20 cellular contexts compared by ENCODE assay signal in genomic region chr12:95980437-95980836, GRCh38. TPM values are rescaled to one million over a fixed set of nuclear protein-coding genes. Genes with fewer than 3 reads are reported as not detected.
DNase-seq lines count a peak whose midpoint lies in the region; ATAC-seq and TF ChIP-seq lines count a peak whose summit lies in the region.
"Had no signal": no experiment of that assay in that cellular context is flagged by ENCODE, and none has a peak within 500 bp of the region (broad histone marks: within the 10 kb centered on the region; RNA-seq: fewer than 3 reads in every experiment).

No MANE protein-coding gene starts in this region.

- no peak overlapping the region for H3K27ac Mint-ChIP-seq in activated CD8-positive, alpha-beta memory T cell treated with anti-CD3 and anti-CD28 coated beads, Interleukin-2, amount 10 ng/mL, durations not matched to agents 7 days and 5 days
- no peak overlapping the region for H3K27ac Mint-ChIP-seq in type B pancreatic cell
- H3K27ac Mint-ChIP-seq: B cell; CD4-positive, alpha-beta T cell; CD8-positive, alpha-beta T cell had no signal

- H3K27ac ChIP-seq in HEK293 (ENCODE audit: extremely low read depth, low read depth, low read length) (no peak overlapping the region), esophagus muscularis mucosa (replicated peaks in 1 of 4) (no peak overlapping the region)
- H3K27ac ChIP-seq: 22Rv1; A549; BLaER1 treated with 17β-estradiol and CSF1 and Interleukin-3, amounts not matched to agents 10 nM and 100 nM; C4-2B had no signal

- no peaks in the 10 kb centered on the region for H3K36me3 Mint-ChIP-seq in activated CD8-positive, alpha-beta memory T cell treated with anti-CD3 and anti-CD28 coated beads, Interleukin-2, amount 10 ng/mL, durations not matched to agents 7 days and 5 days
- H3K36me3 Mint-ChIP-seq in type B pancreatic cell, result no peaks in the 10 kb centered on the region
- H3K36me3 Mint-ChIP-seq: CD8-positive, alpha-beta T cell had no signal

- intact Hi-C loops in esophagus muscularis mucosa (cut with DNase I), result no loop called here

- peak; percentile 12 for DNase-seq in activated CD8-positive, alpha-beta memory T cell treated with anti-CD3 and anti-CD28 coated beads, Interleukin-2, amount 10 ng/mL, durations not matched to agents 7 days and 5 days
- DNase-seq in activated CD8-positive, alpha-beta memory T cell treated with anti-CD3 and anti-CD28 coated beads, Interleukin-2, amount 50 U/mL, for 4 hours, result no peak
- DNase-seq in esophagus muscularis mucosa (ENCODE audit: extremely low spot score) (peak; percentile 57), type B pancreatic cell (ENCODE audit: extremely low spot score, unreplicated experiment) (peak; percentile 34), islet precursor cell (no peak)
- no peak for DNase-seq in activated CD4-positive, alpha-beta T cell treated with anti-CD3 and anti-CD28 coated beads, Interleukin-2, amount 50 U/mL, for 48 hours
- DNase-seq: AML-193; Caco-2; Calu3; CD4-positive, alpha-beta T cell; CD8-positive, alpha-beta T cell; DMS79 treated with DMSO at 0.1 percent for 48 hours; GF-D8 had no signal

- WGBS in esophagus muscularis mucosa, result 89% methylated on average over 5 of the region's 5 CpGs

- no peak for TF ChIP-seq POLR2A in esophagus muscularis mucosa (IDR thresholded peaks at IDR 0.05; ENCODE audit: low read depth)

- POLR2A ChIA-PET in HEK293 (lab: Yijun Ruan, JAX), result no interaction called here

- H3K4me3 Mint-ChIP-seq in activated CD8-positive, alpha-beta memory T cell treated with anti-CD3 and anti-CD28 coated beads, Interleukin-2, amount 10 ng/mL, durations not matched to agents 7 days and 5 days, result no peak overlapping the region
- no peak overlapping the region for H3K4me3 Mint-ChIP-seq in type B pancreatic cell
- H3K4me3 Mint-ChIP-seq: B cell; CD4-positive, alpha-beta T cell; CD8-positive, alpha-beta T cell had no signal

- H3K4me1 Mint-ChIP-seq in activated CD8-positive, alpha-beta memory T cell treated with anti-CD3 and anti-CD28 coated beads, Interleukin-2, amount 10 ng/mL, durations not matched to agents 7 days and 5 days, result no peaks in the 10 kb centered on the region
- no peaks in the 10 kb centered on the region for H3K4me1 Mint-ChIP-seq in type B pancreatic cell (ENCODE audit: unreplicated experiment)
- H3K4me1 Mint-ChIP-seq: B cell had no signal

- H3K27me3 ChIP-seq in esophagus muscularis mucosa, result no peaks in the 10 kb centered on the region
- H3K27me3 ChIP-seq: BLaER1 treated with 17β-estradiol and CSF1 and Interleukin-3, amounts not matched to agents 10 nM and 100 nM had no signal

- no peak for ATAC-seq in activated CD8-positive, alpha-beta memory T cell treated with anti-CD3 and anti-CD28 coated beads, Interleukin-2, amount 10 ng/mL, durations not matched to agents 7 days and 5 days
- ATAC-seq: A549; CD8-positive, alpha-beta T cell had no signal

- H3K36me3 ChIP-seq in HEK293 (ENCODE audit: control insufficient read depth in 2 of 2, insufficient read depth in 1 of 2, low read length in 2 of 2) (no peaks in the 10 kb centered on the region), esophagus muscularis mucosa (no peaks in the 10 kb centered on the region)

- no peaks in the 10 kb centered on the region for H3K4me1 ChIP-seq in HEK293 (ENCODE audit: control insufficient read depth, insufficient read depth, low read length)
- H3K4me1 ChIP-seq in esophagus muscularis mucosa, result no peaks in the 10 kb centered on the region
- H3K4me1 ChIP-seq: A549; BLaER1 treated with 17β-estradiol and CSF1 and Interleukin-3, amounts not matched to agents 10 nM and 100 nM had no signal

- no peaks in the 10 kb centered on the region for H3K9me3 Mint-ChIP-seq in activated CD8-positive, alpha-beta memory T cell treated with anti-CD3 and anti-CD28 coated beads, Interleukin-2, amount 10 ng/mL, durations not matched to agents 7 days and 5 days (ENCODE audit: low read depth)
- no peaks in the 10 kb centered on the region for H3K9me3 Mint-ChIP-seq in type B pancreatic cell
- H3K9me3 Mint-ChIP-seq: CD4-positive, alpha-beta T cell; CD8-positive, alpha-beta T cell had no signal

- H3K9me3 ChIP-seq in HEK293 (ENCODE audit: control insufficient read depth, insufficient read depth, low read depth, low read length) (no peaks in the 10 kb centered on the region), esophagus muscularis mucosa (no peaks in the 10 kb centered on the region)
- H3K9me3 ChIP-seq: A549; BLaER1 treated with 17β-estradiol and CSF1 and Interleukin-3, amounts not matched to agents 10 nM and 100 nM; Caco-2 had no signal

- CTCF ChIA-PET in activated CD8-positive, alpha-beta memory T cell treated with anti-CD3 and anti-CD28 coated beads, Interleukin-2, amount 10 ng/mL, durations not matched to agents 7 days and 5 days (lab: Charles Lee), result no interaction called here
- CTCF ChIA-PET in HEK293 (lab: Yijun Ruan, JAX), result interaction anchor here (1.0 to 2.1 kb wide), 2 partner anchors 18 to 62 kb away, joined by 4 to 9 read pairs; no protein-coding TSS in a partner anchor

- H3K4me3 ChIP-seq in HEK293 (ENCODE audit: low read depth, low read length) (no peak overlapping the region), esophagus muscularis mucosa (no peak overlapping the region)
- H3K4me3 ChIP-seq: A549; BLaER1 treated with 17β-estradiol and CSF1 and Interleukin-3, amounts not matched to agents 10 nM and 100 nM had no signal

- no peak for TF ChIP-seq EP300 in esophagus muscularis mucosa (IDR thresholded peaks at IDR 0.05)

- no peaks in the 10 kb centered on the region for H3K27me3 Mint-ChIP-seq in activated CD8-positive, alpha-beta memory T cell treated with anti-CD3 and anti-CD28 coated beads, Interleukin-2, amount 10 ng/mL, durations not matched to agents 7 days and 5 days
- H3K27me3 Mint-ChIP-seq in type B pancreatic cell, result no peaks in the 10 kb centered on the region
- H3K27me3 Mint-ChIP-seq: B cell; CD4-positive, alpha-beta T cell had no signal

- no peak for TF ChIP-seq CTCF in HEK293 (tag by site-specific recombination; IDR thresholded peaks at IDR 0.05)
- TF ChIP-seq CTCF in esophagus muscularis mucosa (IDR thresholded peaks at IDR 0.05), result no peak
- TF ChIP-seq CTCF in type B pancreatic cell (conservative IDR thresholded peaks at IDR 0.05), result no peak

TF ChIP-seq in HEK293, 187 proteins besides CTCF, POLR2A, EP300 and RAD21:
- TF ChIP-seq ZBTB17 (tag by site-specific recombination; IDR thresholded peaks at IDR 0.05), result 0 out of 2 replicates have a peak, but pooled peaks have one; percentile 55
- TF ChIP-seq ZNF311 (tag by site-specific recombination; IDR thresholded peaks at IDR 0.05; ENCODE audit: borderline replicate concordance), result no peak
TF ChIP-seq in HEK293: peak in this region for 1.

RNA-seq across cellular contexts. Expression of gene HAL, which starts 15.7 kb away (rescaled TPM):
- under 1 TPM; 0.16 to 0.38 TPM for total RNA-seq in activated CD8-positive, alpha-beta memory T cell treated with anti-CD3 and anti-CD28 coated beads, Interleukin-2, amount 10 ng/mL, durations not matched to agents 7 days and 5 days
- 1 to 10 TPM in 1 of 4 donors, not detected in 3; 1.2 TPM for total RNA-seq in esophagus muscularis mucosa
- total RNA-seq in type B pancreatic cell (ENCODE audit: low replicate concordance), result 2.1 and 3.8 TPM in 2 replicates
- total RNA-seq: A172 had no signal

RNA-seq across cellular contexts. Expression of gene AMDHD1, which starts 37.3 kb away (rescaled TPM):
- total RNA-seq in activated CD8-positive, alpha-beta memory T cell treated with anti-CD3 and anti-CD28 coated beads, Interleukin-2, amount 10 ng/mL, durations not matched to agents 7 days and 5 days, result 1 to 10 TPM; 1.3 to 1.4 TPM
- total RNA-seq in esophagus muscularis mucosa (under 1 TPM in 3 of 4 donors, not detected in 1; 0.17 to 0.66 (median 0.52) TPM), type B pancreatic cell (ENCODE audit: low replicate concordance) (0.43 and 1.0 TPM in 2 replicates)

RNA-seq across cellular contexts. Expression of gene CCDC38, which starts 38.0 kb away (rescaled TPM):
- under 1 TPM; 0.12 to 0.50 TPM for total RNA-seq in activated CD8-positive, alpha-beta memory T cell treated with anti-CD3 and anti-CD28 coated beads, Interleukin-2, amount 10 ng/mL, durations not matched to agents 7 days and 5 days
- total RNA-seq in esophagus muscularis mucosa, result under 1 TPM in 1 of 4 donors, not detected in 3; 0.17 TPM
- 0.29 TPM in 1 of 2 replicates, not detected in the other for total RNA-seq in type B pancreatic cell (ENCODE audit: low replicate concordance)
- total RNA-seq: A172; Caco-2; Calu3; CD8-positive, alpha-beta T cell had no signal

RNA-seq across cellular contexts. Expression of gene LTA4H, which starts 55.0 kb away (rescaled TPM):
- total RNA-seq in activated CD8-positive, alpha-beta memory T cell treated with anti-CD3 and anti-CD28 coated beads, Interleukin-2, amount 10 ng/mL, durations not matched to agents 7 days and 5 days, result 10 to 100 TPM; 42.4 to 52.9 TPM
- total RNA-seq in esophagus muscularis mucosa (10 to 100 TPM; 47.8 to 75.0 (median 64.5) TPM), type B pancreatic cell (ENCODE audit: low replicate concordance) (68.1 and 117 TPM in 2 replicates)

Comparison
In these comparisons a context has a peak if more than half of its experiments do, and no peak if none do; other contexts are left out.
1. DNase-seq: peak in activated CD8-positive, alpha-beta memory T cell treated with anti-CD3 and anti-CD28 coated beads, Interleukin-2, amount 10 ng/mL, durations not matched to agents 7 days and 5 days (single experiment), esophagus muscularis mucosa (single experiment) and type B pancreatic cell (single experiment); none in activated CD8-positive, alpha-beta memory T cell treated with anti-CD3 and anti-CD28 coated beads, Interleukin-2, amount 50 U/mL, for 4 hours (single experiment), islet precursor cell (single experiment) and activated CD4-positive, alpha-beta T cell treated with anti-CD3 and anti-CD28 coated beads, Interleukin-2, amount 50 U/mL, for 48 hours (0 of 2).